ENCODE assay signal across 16 cellular contexts in genomic region chr16:11326084-11326736, GRCh38. TPM values are rescaled to one million over a fixed set of nuclear protein-coding genes. Genes with fewer than 3 reads are reported as not detected.
DNase-seq lines count a peak whose midpoint lies in the region; ATAC-seq and TF ChIP-seq lines count a peak whose summit lies in the region.
"Had no signal": no experiment of that assay in that cellular context is flagged by ENCODE, and none has a peak within 500 bp of the region (broad histone marks: within the 10 kb centered on the region; RNA-seq: fewer than 3 reads in every experiment).

No MANE protein-coding gene starts in this region.

- peak overlapping the region; percentile 75 for H3K27ac Mint-ChIP-seq in stimulated activated naive CD8-positive, alpha-beta T cell treated with anti-CD3 and anti-CD28 coated beads, Interleukin-15, Interleukin-2, amounts not matched to agents 100 ng/mL and 50 ng/mL, for 24 hours
- H3K27ac Mint-ChIP-seq in activated CD8-positive, alpha-beta T cell treated with anti-CD3 and anti-CD28 coated beads for 36 hours: peak overlapping the region; percentile 40

- H3K4me1 Mint-ChIP-seq in stimulated activated naive CD8-positive, alpha-beta T cell treated with anti-CD3 and anti-CD28 coated beads, Interleukin-15, Interleukin-2, amounts not matched to agents 100 ng/mL and 50 ng/mL, for 24 hours (ENCODE audit: low read depth): peaks cover 59% of the 10 kb centered on the region
- peaks cover 51% of the 10 kb centered on the region for H3K4me1 Mint-ChIP-seq in activated CD8-positive, alpha-beta T cell treated with anti-CD3 and anti-CD28 coated beads for 36 hours (ENCODE audit: low read depth)

- H3K36me3 ChIP-seq in right lobe of liver: no peaks in the 10 kb centered on the region
- no peaks in the 10 kb centered on the region for H3K36me3 ChIP-seq in MG63

- H3K4me1 ChIP-seq in right lobe of liver: no peaks in the 10 kb centered on the region

- no peaks in the 10 kb centered on the region for H3K9me3 Mint-ChIP-seq in stimulated activated naive CD8-positive, alpha-beta T cell treated with anti-CD3 and anti-CD28 coated beads, Interleukin-15, Interleukin-2, amounts not matched to agents 100 ng/mL and 50 ng/mL, for 24 hours
- peaks cover 2% of the 10 kb centered on the region for H3K9me3 Mint-ChIP-seq in activated CD8-positive, alpha-beta T cell treated with anti-CD3 and anti-CD28 coated beads for 36 hours

- H3K4me3 ChIP-seq in right lobe of liver: no peak overlapping the region
- H3K4me3 ChIP-seq in MG63: no peak overlapping the region
- H3K4me3 ChIP-seq: K562 had no signal

- TF ChIP-seq POLR2A in right lobe of liver (IDR thresholded peaks at IDR 0.05): no peak

- DNase-seq in stimulated activated naive CD8-positive, alpha-beta T cell treated with anti-CD3 and anti-CD28 coated beads, Interleukin-15, Interleukin-2, amounts not matched to agents 100 U/mL and 50 U/mL, for 24 hours: no peak
- DNase-seq in activated CD8-positive, alpha-beta T cell treated with anti-CD3 and anti-CD28 coated beads for 36 hours: no peak
- no peak for DNase-seq in right lobe of liver
- no peak for DNase-seq in MG63
- DNase-seq in stimulated activated naive CD4-positive, alpha-beta T cell treated with Interleukin-2 at 50 U/mL for 16 hours (lab: John Stamatoyannopoulos, UW): no peak
- no peak for DNase-seq in HuH-7 (ENCODE audit: low spot score)
- DNase-seq in dedifferentiated amniotic fluid mesenchymal stem cell (ENCODE audit: extremely low spot score): no peak
- DNase-seq: activated CD4-positive, CD25-positive, alpha-beta regulatory T cell treated with anti-CD3 and anti-CD28 coated beads, Interleukin-2, amount 50 U/mL, for 72 hours; GF-D8; glutamatergic neuron; NCI-H1105 had no signal

- no peak overlapping the region for H3K27ac ChIP-seq in right lobe of liver

- 86% methylated on average over 4 of the region's 9 CpGs for WGBS in right lobe of liver (ENCODE audit: insufficient coverage, low coverage, low lambda C conversion rate, missing lambda C conversion rate)

- H3K27me3 Mint-ChIP-seq in stimulated activated naive CD8-positive, alpha-beta T cell treated with anti-CD3 and anti-CD28 coated beads, Interleukin-15, Interleukin-2, amounts not matched to agents 100 ng/mL and 50 ng/mL, for 24 hours: no peaks in the 10 kb centered on the region
- H3K27me3 Mint-ChIP-seq in activated CD8-positive, alpha-beta T cell treated with anti-CD3 and anti-CD28 coated beads for 36 hours: no peaks in the 10 kb centered on the region

- POLR2A ChIA-PET in activated CD8-positive, alpha-beta T cell treated with anti-CD3 and anti-CD28 coated beads for 36 hours (lab: Charles Lee): interaction anchor here (0.8 to 2.5 kb wide), 3 partner anchors 29 to 71 kb away, joined by 3 to 17 read pairs (median 4); partner anchors contain the start of gene SOCS1

- H3K4me3 Mint-ChIP-seq in stimulated activated naive CD8-positive, alpha-beta T cell treated with anti-CD3 and anti-CD28 coated beads, Interleukin-15, Interleukin-2, amounts not matched to agents 100 ng/mL and 50 ng/mL, for 24 hours: no peak overlapping the region
- no peak overlapping the region for H3K4me3 Mint-ChIP-seq in activated CD8-positive, alpha-beta T cell treated with anti-CD3 and anti-CD28 coated beads for 36 hours

- H3K36me3 Mint-ChIP-seq in stimulated activated naive CD8-positive, alpha-beta T cell treated with anti-CD3 and anti-CD28 coated beads, Interleukin-15, Interleukin-2, amounts not matched to agents 100 ng/mL and 50 ng/mL, for 24 hours (ENCODE audit: low read depth): no peaks in the 10 kb centered on the region
- H3K36me3 Mint-ChIP-seq in activated CD8-positive, alpha-beta T cell treated with anti-CD3 and anti-CD28 coated beads for 36 hours (ENCODE audit: low read depth): no peaks in the 10 kb centered on the region

- H3K27me3 ChIP-seq in right lobe of liver (no peaks in the 10 kb centered on the region), MG63 (no peaks in the 10 kb centered on the region)

- CTCF ChIA-PET in activated CD8-positive, alpha-beta T cell treated with anti-CD3 and anti-CD28 coated beads for 36 hours (lab: Charles Lee): interaction anchor here (1.5 kb wide), 1 partner anchor 20 kb away, joined by 4 read pairs; no protein-coding TSS in a partner anchor

- no peak for ATAC-seq in stimulated activated naive CD8-positive, alpha-beta T cell treated with anti-CD3 and anti-CD28 coated beads, Interleukin-15, Interleukin-2, amounts not matched to agents 100 U/mL and 50 U/mL, for 24 hours
- peak; percentile 7 for ATAC-seq in activated CD8-positive, alpha-beta T cell treated with anti-CD3 and anti-CD28 coated beads for 36 hours
- peak in 3 of 4 donors; percentile 34 to 56 (median 35) for ATAC-seq in right lobe of liver
- ATAC-seq: K562 had no signal

- no peak for TF ChIP-seq CTCF in activated CD8-positive, alpha-beta T cell treated with anti-CD3 and anti-CD28 coated beads for 36 hours (IDR thresholded peaks at IDR 0.05)
- TF ChIP-seq CTCF in right lobe of liver (IDR thresholded peaks at IDR 0.05): no peak

- H3K9me3 ChIP-seq in right lobe of liver (no peaks in the 10 kb centered on the region), MG63 (no peaks in the 10 kb centered on the region)

- intact Hi-C loops in activated CD8-positive, alpha-beta T cell treated with anti-CD3 and anti-CD28 coated beads for 36 hours (cut with micrococcal nuclease): no loop called here
- intact Hi-C loops in right lobe of liver (cut with DNase I): no loop called here

RNA-seq across cellular contexts. Expression of gene RMI2, which starts 19.0 kb away (rescaled TPM):
- total RNA-seq in activated CD8-positive, alpha-beta T cell treated with anti-CD3 and anti-CD28 coated beads for 36 hours: 10 to 100 TPM; 53.1 to 57.7 TPM
- 1 to 10 TPM in 3 of 6 experiments, under 1 TPM in 3; 0.37 to 2.9 (median 1.0) TPM for total RNA-seq in right lobe of liver
- total RNA-seq in MG63 (2014; rRNA removed; shearing (Covaris generic); ENCODE audit: low replicate concordance): 25.8 and 27.4 TPM in 2 replicates

RNA-seq across cellular contexts. Expression of gene PRM1, which starts 45.1 kb away (rescaled TPM):
- total RNA-seq in activated CD8-positive, alpha-beta T cell treated with anti-CD3 and anti-CD28 coated beads for 36 hours: not detected
- not detected for total RNA-seq in right lobe of liver
- not detected in 2 replicates for total RNA-seq in MG63 (2014; rRNA removed; shearing (Covaris generic); ENCODE audit: low replicate concordance)
- total RNA-seq: aorta, epithelial cell of proximal tubule, K562, omental fat pad had no signal

RNA-seq across cellular contexts. Expression of gene PRM2, which starts 49.9 kb away (rescaled TPM):
- total RNA-seq in activated CD8-positive, alpha-beta T cell treated with anti-CD3 and anti-CD28 coated beads for 36 hours: not detected
- total RNA-seq in right lobe of liver: not detected
- not detected in 2 replicates for total RNA-seq in MG63 (2014; rRNA removed; shearing (Covaris generic); ENCODE audit: low replicate concordance)
- total RNA-seq: aorta, epithelial cell of proximal tubule, K562, omental fat pad had no signal

RNA-seq across cellular contexts. Expression of gene PRM3, which starts 52.8 kb away (rescaled TPM):
- total RNA-seq in activated CD8-positive, alpha-beta T cell treated with anti-CD3 and anti-CD28 coated beads for 36 hours: not detected
- total RNA-seq in right lobe of liver: not detected
- total RNA-seq in MG63 (2014; rRNA removed; shearing (Covaris generic); ENCODE audit: low replicate concordance): not detected in 2 replicates
- total RNA-seq: aorta, epithelial cell of proximal tubule, K562, omental fat pad had no signal

RNA-seq across cellular contexts. Expression of gene TNP2, which starts 57.1 kb away (rescaled TPM):
- not detected for total RNA-seq in activated CD8-positive, alpha-beta T cell treated with anti-CD3 and anti-CD28 coated beads for 36 hours
- not detected for total RNA-seq in right lobe of liver
- total RNA-seq in MG63 (2014; rRNA removed; shearing (Covaris generic); ENCODE audit: low replicate concordance): not detected in 2 replicates
- total RNA-seq: aorta, epithelial cell of proximal tubule, K562, omental fat pad had no signal
